In genomic region chr10:101367569-101368453, GRCh38 we compare ENCODE assay signal across 11 cellular contexts. TPM values are rescaled to one million over a fixed set of nuclear protein-coding genes. Genes with fewer than 3 reads are reported as not detected.
A peak's percentile ranks its signal among the peaks of the same experiment; 100 is the strongest.
DNase-seq lines count a peak whose midpoint lies in the region; ATAC-seq and TF ChIP-seq lines count a peak whose summit lies in the region.
"Had no signal": no experiment of that assay in that cellular context is flagged by ENCODE, and none has a peak within 500 bp of the region (broad histone marks: within the 10 kb centered on the region; RNA-seq: fewer than 3 reads in every experiment).

No MANE protein-coding gene starts in this region.

- no peak for TF ChIP-seq CTCF in PC-3 (conservative IDR thresholded peaks at IDR 0.05; ENCODE audit: low read depth, low read length)
- no peak for TF ChIP-seq CTCF in epithelial cell of esophagus (IDR thresholded peaks at IDR 0.05; ENCODE audit: insufficient read depth, low read depth, low read length, missing control alignments)
- TF ChIP-seq CTCF in lower lobe of right lung (IDR thresholded peaks at IDR 0.05) = no peak

- H3K27me3 ChIP-seq in PC-3 (ENCODE audit: low read length) (no peaks in the 10 kb centered on the region), lower lobe of right lung (ENCODE audit: low read depth) (no peaks in the 10 kb centered on the region)
- H3K27me3 ChIP-seq: stomach had no signal

- H3K4me1 ChIP-seq in PC-3 (ENCODE audit: insufficient read depth, low read length) (peaks cover 14% of the 10 kb centered on the region), lower lobe of right lung (peaks cover 4% of the 10 kb centered on the region)

- peak overlapping the region; percentile 50 for H3K27ac Mint-ChIP-seq in activated CD4-positive, alpha-beta memory T cell treated with anti-CD3 and anti-CD28 coated beads for 36 hours
- no peak overlapping the region for H3K27ac Mint-ChIP-seq in activated CD4-positive, alpha-beta memory T cell treated with anti-CD3 and anti-CD28 coated beads, Interleukin-2, amount 10 ng/mL, durations not matched to agents 7 days and 5 days
- peak overlapping the region; percentile 80 for H3K27ac Mint-ChIP-seq in stimulated activated effector memory CD8-positive, alpha-beta T cell treated with anti-CD3 and anti-CD28 coated beads, Interleukin-12 subunit alpha, Interleukin-12 subunit beta, amount 100 ng/mL, for 72 hours

- H3K27me3 Mint-ChIP-seq in activated CD4-positive, alpha-beta memory T cell treated with anti-CD3 and anti-CD28 coated beads for 36 hours = no peaks in the 10 kb centered on the region
- no peaks in the 10 kb centered on the region for H3K27me3 Mint-ChIP-seq in activated CD4-positive, alpha-beta memory T cell treated with anti-CD3 and anti-CD28 coated beads, Interleukin-2, amount 10 ng/mL, durations not matched to agents 7 days and 5 days

- H3K36me3 ChIP-seq in PC-3 (ENCODE audit: low read depth, low read length) (no peaks in the 10 kb centered on the region), lower lobe of right lung (peaks cover 10% of the 10 kb centered on the region)

- ATAC-seq in PC-3 = peak; percentile 96
- ATAC-seq in stimulated activated effector memory CD8-positive, alpha-beta T cell treated with anti-CD3 and anti-CD28 coated beads, Interleukin-12 subunit alpha, Interleukin-12 subunit beta, amount 100 ng/mL, for 72 hours = peak; percentile 98
- ATAC-seq in GM21529 (IDR thresholded peaks at IDR 0.05; ENCODE audit: unreplicated experiment) = no peak
- no peak for ATAC-seq in GM19351 (IDR thresholded peaks at IDR 0.05; ENCODE audit: unreplicated experiment)
- no peak for ATAC-seq in lower lobe of right lung

- peak overlapping the region; percentile 76 for H3K4me2 ChIP-seq in PC-3 (ENCODE audit: low read length)

- H3F3A ChIP-seq in PC-3 (ENCODE audit: low read length, unreplicated experiment) = no peaks in the 10 kb centered on the region

- peaks cover 28% of the 10 kb centered on the region for H3K79me2 ChIP-seq in PC-3 (ENCODE audit: low read length)

- H3K4me1 Mint-ChIP-seq in activated CD4-positive, alpha-beta memory T cell treated with anti-CD3 and anti-CD28 coated beads for 36 hours (ENCODE audit: low read depth) = peaks cover 18% of the 10 kb centered on the region
- H3K4me1 Mint-ChIP-seq in activated CD4-positive, alpha-beta memory T cell treated with anti-CD3 and anti-CD28 coated beads, Interleukin-2, amount 10 ng/mL, durations not matched to agents 7 days and 5 days = peaks cover 11% of the 10 kb centered on the region
- peaks cover 29% of the 10 kb centered on the region for H3K4me1 Mint-ChIP-seq in stimulated activated effector memory CD8-positive, alpha-beta T cell treated with anti-CD3 and anti-CD28 coated beads, Interleukin-12 subunit alpha, Interleukin-12 subunit beta, amount 100 ng/mL, for 72 hours

- H3K9me3 ChIP-seq in PC-3 (ENCODE audit: low read length) = no peaks in the 10 kb centered on the region
- H3K9me3 ChIP-seq in lower lobe of right lung = no peaks in the 10 kb centered on the region
- H3K9me3 ChIP-seq: stomach had no signal

- H3K9ac ChIP-seq in PC-3 (ENCODE audit: low read length) = no peak overlapping the region

- H3K9me3 Mint-ChIP-seq in activated CD4-positive, alpha-beta memory T cell treated with anti-CD3 and anti-CD28 coated beads for 36 hours = no peaks in the 10 kb centered on the region
- H3K9me3 Mint-ChIP-seq in activated CD4-positive, alpha-beta memory T cell treated with anti-CD3 and anti-CD28 coated beads, Interleukin-2, amount 10 ng/mL, durations not matched to agents 7 days and 5 days = no peaks in the 10 kb centered on the region
- H3K9me3 Mint-ChIP-seq in stimulated activated effector memory CD8-positive, alpha-beta T cell treated with anti-CD3 and anti-CD28 coated beads, Interleukin-12 subunit alpha, Interleukin-12 subunit beta, amount 100 ng/mL, for 72 hours = no peaks in the 10 kb centered on the region

- no peak overlapping the region for H3K4me3 Mint-ChIP-seq in activated CD4-positive, alpha-beta memory T cell treated with anti-CD3 and anti-CD28 coated beads for 36 hours
- no peak overlapping the region for H3K4me3 Mint-ChIP-seq in activated CD4-positive, alpha-beta memory T cell treated with anti-CD3 and anti-CD28 coated beads, Interleukin-2, amount 10 ng/mL, durations not matched to agents 7 days and 5 days
- peak overlapping the region; percentile 27 for H3K4me3 Mint-ChIP-seq in stimulated activated effector memory CD8-positive, alpha-beta T cell treated with anti-CD3 and anti-CD28 coated beads, Interleukin-12 subunit alpha, Interleukin-12 subunit beta, amount 100 ng/mL, for 72 hours

- H3K36me3 Mint-ChIP-seq in activated CD4-positive, alpha-beta memory T cell treated with anti-CD3 and anti-CD28 coated beads for 36 hours = peaks cover 4% of the 10 kb centered on the region
- peaks cover 11% of the 10 kb centered on the region for H3K36me3 Mint-ChIP-seq in activated CD4-positive, alpha-beta memory T cell treated with anti-CD3 and anti-CD28 coated beads, Interleukin-2, amount 10 ng/mL, durations not matched to agents 7 days and 5 days (ENCODE audit: low read depth)
- H3K36me3 Mint-ChIP-seq in stimulated activated effector memory CD8-positive, alpha-beta T cell treated with anti-CD3 and anti-CD28 coated beads, Interleukin-12 subunit alpha, Interleukin-12 subunit beta, amount 100 ng/mL, for 72 hours = peaks cover 16% of the 10 kb centered on the region

- H3K27ac ChIP-seq in PC-3 (ENCODE audit: low read length) = peak overlapping the region; percentile 77
- H3K27ac ChIP-seq in lower lobe of right lung = no peak overlapping the region
- H3K27ac ChIP-seq: stomach had no signal

- no peaks in the 10 kb centered on the region for H4K20me1 ChIP-seq in PC-3 (ENCODE audit: low read length)

- intact Hi-C loops in activated CD4-positive, alpha-beta memory T cell treated with anti-CD3 and anti-CD28 coated beads for 36 hours (cut with micrococcal nuclease) = loop anchor here (1.0 kb wide), 2 partner anchors 12 to 14 kb away; partner anchors contain the start of gene BTRC
- intact Hi-C loops in PC-3 (cut with micrococcal nuclease) (no loop called here), lower lobe of right lung (cut with DNase I) (no loop called here)

- DNase-seq in activated CD4-positive, alpha-beta memory T cell treated with anti-CD3 and anti-CD28 coated beads for 36 hours = peak; percentile 20
- DNase-seq in activated CD4-positive, alpha-beta memory T cell treated with anti-CD3 and anti-CD28 coated beads, Interleukin-2, amount 10 ng/mL, durations not matched to agents 7 days and 5 days = no peak
- peak; percentile 91 for DNase-seq in PC-3
- DNase-seq in epithelial cell of esophagus (ENCODE audit: low read depth) = peak; percentile 96
- DNase-seq in stimulated activated effector memory CD8-positive, alpha-beta T cell treated with anti-CD3 and anti-CD28 coated beads, Interleukin-12 subunit alpha, Interleukin-12 subunit beta, amount 100 ng/mL, for 72 hours (ENCODE audit: low spot score in 2 of 2) = no peak
- no peak for DNase-seq in lower lobe of right lung
- DNase-seq: NCI-H1694, posterior cingulate gyrus, stomach had no signal

- TSS peak; percentile 64 for BruUV-seq in PC-3 (replicated peaks; lab: Mats Ljungman, UMichigan)

- POLR2A ChIA-PET in activated CD4-positive, alpha-beta memory T cell treated with anti-CD3 and anti-CD28 coated beads for 36 hours (lab: Charles Lee) = interaction anchor here (1.0 to 1.6 kb wide), 3 partner anchors 13 to 451 kb away, joined by 3 to 6 read pairs (median 3); no protein-coding TSS in a partner anchor
- POLR2A ChIA-PET in activated CD4-positive, alpha-beta memory T cell treated with anti-CD3 and anti-CD28 coated beads, Interleukin-2, amount 10 ng/mL, durations not matched to agents 7 days and 5 days (lab: Charles Lee) = interaction anchor here (1.0 kb wide), 1 partner anchor 13 kb away, joined by 3 read pairs; the partner anchor contains the start of gene BTRC
- POLR2A ChIA-PET in PC-3 (lab: Charles Lee; ENCODE audit: unreplicated experiment) = no interaction called here

- H3K9me2 ChIP-seq in PC-3 (replicated peaks; ENCODE audit: low read length) = no peaks in the 10 kb centered on the region

- CTCF ChIA-PET in activated CD4-positive, alpha-beta memory T cell treated with anti-CD3 and anti-CD28 coated beads for 36 hours (lab: Charles Lee) = interaction anchor here (0.7 to 2.1 kb wide), 6 partner anchors 12 to 203 kb away, joined by 3 to 5 read pairs (median 4); no protein-coding TSS in a partner anchor
- CTCF ChIA-PET in activated CD4-positive, alpha-beta memory T cell treated with anti-CD3 and anti-CD28 coated beads, Interleukin-2, amount 10 ng/mL, durations not matched to agents 7 days and 5 days (lab: Charles Lee) = no interaction called here
- CTCF ChIA-PET in PC-3 (lab: Charles Lee) = interaction anchor here (0.6 to 1.0 kb wide), 2 partner anchors 74 to 89 kb away, joined by 5 to 7 read pairs; no protein-coding TSS in a partner anchor

- H3K4me3 ChIP-seq in PC-3 (ENCODE audit: low read length) (peak overlapping the region; percentile 33; the same call in 1 of the 2 replicates), epithelial cell of esophagus (ENCODE audit: low read length) (peak overlapping the region; percentile 30), lower lobe of right lung (no peak overlapping the region)
- H3K4me3 ChIP-seq: stomach had no signal

- 0 out of 2 replicates have a peak overlapping the region, but pooled peaks have one; percentile 9 for H2AFZ ChIP-seq in PC-3 (ENCODE audit: low read length)

RNA-seq across cellular contexts. Expression of gene BTRC, which starts 13.8 kb away (rescaled TPM):
- 10 to 100 TPM; 18.2 to 18.6 TPM for total RNA-seq in activated CD4-positive, alpha-beta memory T cell treated with anti-CD3 and anti-CD28 coated beads for 36 hours
- total RNA-seq in activated CD4-positive, alpha-beta memory T cell treated with anti-CD3 and anti-CD28 coated beads, Interleukin-2, amount 10 ng/mL, durations not matched to agents 7 days and 5 days = 10 to 100 TPM; 14.4 to 15.5 TPM
- total RNA-seq in PC-3 (2014; rRNA removed) (4.4 and 5.7 TPM in 2 replicates), lower lobe of right lung (17.3 TPM)

Comparison
In these comparisons a context has a peak if more than half of its experiments do, and no peak if none do; other contexts are left out.
1. DNase-seq: peak in activated CD4-positive, alpha-beta memory T cell treated with anti-CD3 and anti-CD28 coated beads for 36 hours (single experiment), PC-3 (single experiment) and epithelial cell of esophagus (single experiment); none in activated CD4-positive, alpha-beta memory T cell treated with anti-CD3 and anti-CD28 coated beads, Interleukin-2, amount 10 ng/mL, durations not matched to agents 7 days and 5 days (single experiment), stimulated activated effector memory CD8-positive, alpha-beta T cell treated with anti-CD3 and anti-CD28 coated beads, Interleukin-12 subunit alpha, Interleukin-12 subunit beta, amount 100 ng/mL, for 72 hours (0 of 2) and lower lobe of right lung (single experiment).
2. ATAC-seq: peak in PC-3 (single experiment) and stimulated activated effector memory CD8-positive, alpha-beta T cell treated with anti-CD3 and anti-CD28 coated beads, Interleukin-12 subunit alpha, Interleukin-12 subunit beta, amount 100 ng/mL, for 72 hours (single experiment); none in GM21529 (single experiment), GM19351 (single experiment) and lower lobe of right lung (0 of 2).